In genomic region chr6:143872211-143872610, GRCh38 we compare ENCODE assay signal across 12 cellular contexts. TPM values are rescaled to one million over a fixed set of nuclear protein-coding genes. Genes with fewer than 3 reads are reported as not detected.
DNase-seq lines count a peak whose midpoint lies in the region; ATAC-seq and TF ChIP-seq lines count a peak whose summit lies in the region.
"Had no signal": no experiment of that assay in that cellular context is flagged by ENCODE, and none has a peak within 500 bp of the region (broad histone marks: within the 10 kb centered on the region; RNA-seq: fewer than 3 reads in every experiment).

No MANE protein-coding gene starts in this region.

- H3K9me3 ChIP-seq in prostate gland: no peaks in the 10 kb centered on the region
- no peaks in the 10 kb centered on the region for H3K9me3 ChIP-seq in PC-9 (ENCODE audit: insufficient read depth, low read depth)

- no peaks in the 10 kb centered on the region for H3F3A ChIP-seq in PC-9 (ENCODE audit: insufficient read depth, low read depth)

- CTCF ChIA-PET in PC-9 (lab: Charles Lee): no interaction called here

- H3K79me2 ChIP-seq in PC-9 (ENCODE audit: low read depth): no peaks in the 10 kb centered on the region

- H3K27ac ChIP-seq in prostate gland (no peak overlapping the region), PC-9 (no peak overlapping the region)

- H3K4me1 ChIP-seq in prostate gland (replicated peaks): no peaks in the 10 kb centered on the region
- H3K4me1 ChIP-seq in PC-9 (replicated peaks; ENCODE audit: insufficient read depth): no peaks in the 10 kb centered on the region

- H3K36me3 ChIP-seq in prostate gland (no peaks in the 10 kb centered on the region), PC-9 (ENCODE audit: low read depth) (no peaks in the 10 kb centered on the region)

- no peaks in the 10 kb centered on the region for H3K9me2 ChIP-seq in PC-9 (ENCODE audit: insufficient read depth)

- H3K4me2 ChIP-seq in PC-9: no peak overlapping the region

- POLR2A ChIA-PET in PC-9 (lab: Charles Lee; ENCODE audit: unreplicated experiment): no interaction called here

- DNase-seq in glomerular visceral epithelial cell (ENCODE audit: extremely low spot score) (peak; percentile 5), prostate gland (ENCODE audit: low spot score) (no peak), NCI-H1105 (lab: John Stamatoyannopoulos, UW) (no peak), PC-9 (no peak), AG20443 (ENCODE audit: low spot score) (no peak)
- DNase-seq: Karpas-422; kidney; stimulated activated CD4-positive, alpha-beta T cell treated with anti-CD3 and anti-CD28 coated beads, Interleukin-2, amount 100 ng/mL, for 48 hours; T-cell had no signal

- H3K27me3 ChIP-seq in prostate gland (replicated peaks; ENCODE audit: insufficient read depth) (no peaks in the 10 kb centered on the region), PC-9 (ENCODE audit: insufficient read depth, low read depth) (no peaks in the 10 kb centered on the region)

- 90% methylated on average over 2 of the region's 2 CpGs for WGBS in prostate gland

- H4K20me1 ChIP-seq in PC-9 (ENCODE audit: insufficient read depth): no peaks in the 10 kb centered on the region

- TF ChIP-seq POLR2A in prostate gland (IDR thresholded peaks at IDR 0.05): no peak

- H2AFZ ChIP-seq in PC-9: no peak overlapping the region

- ATAC-seq in GM18861 (IDR thresholded peaks at IDR 0.05; ENCODE audit: unreplicated experiment) (peak; percentile 99), GM21619 (IDR thresholded peaks at IDR 0.05; ENCODE audit: unreplicated experiment) (peak; percentile 99), HG03558 (IDR thresholded peaks at IDR 0.05; ENCODE audit: extremely low read depth, unreplicated experiment) (peak; percentile 96)
- ATAC-seq: T-cell had no signal

- intact Hi-C loops in prostate gland (cut with DNase I): no loop called here
- intact Hi-C loops in PC-9 (cut with micrococcal nuclease; ENCODE audit: unreplicated experiment): no loop called here

- no peak overlapping the region for H3K4me3 ChIP-seq in prostate gland
- no peak overlapping the region for H3K4me3 ChIP-seq in PC-9

- TF ChIP-seq CTCF in prostate gland (IDR thresholded peaks at IDR 0.05): no peak
- TF ChIP-seq CTCF in PC-9 (conservative IDR thresholded peaks at IDR 0.05): no peak

- no TSS peak for BruUV-seq in PC-9 (replicated peaks; lab: Mats Ljungman, UMichigan)

RNA-seq across cellular contexts. Expression of gene ZC2HC1B, which starts 7.9 kb away (rescaled TPM):
- 1 to 10 TPM in 1 of 2 donors, not detected in 1; 2.0 TPM for total RNA-seq in prostate gland
- not detected in 2 replicates for total RNA-seq in PC-9 (2021)
- total RNA-seq: kidney, T-cell had no signal

RNA-seq across cellular contexts. Expression of gene LTV1, which starts 29.1 kb away (rescaled TPM):
- 10 to 100 TPM in 1 of 2 donors, 1 to 10 TPM in 1; 7.8 to 14.4 TPM for total RNA-seq in prostate gland
- 15.4 and 18.3 TPM in 2 replicates for total RNA-seq in PC-9 (2021)
